Comparison of ENCODE assay signal across 16 cellular contexts in genomic region chr6:162538643-162539064, GRCh38.
DNase-seq lines count a peak whose midpoint lies in the region; ATAC-seq and TF ChIP-seq lines count a peak whose summit lies in the region.
"Had no signal": no experiment of that assay in that cellular context is flagged by ENCODE, and none has a peak within 500 bp of the region (broad histone marks: within the 10 kb centered on the region; RNA-seq: fewer than 3 reads in every experiment).

No MANE protein-coding gene starts in this region.

- H3K27me3 ChIP-seq in IMR-90 (ENCODE audit: control insufficient read depth, insufficient read depth, low read length) = no peaks in the 10 kb centered on the region
- H3K27me3 ChIP-seq: brain microvascular endothelial cell had no signal

- H4K8ac ChIP-seq in IMR-90 (ENCODE audit: low read depth in 2 of 2, low read length in 2 of 2) = no peak overlapping the region

- peaks cover 24% of the 10 kb centered on the region; the same call in 1 of the 2 replicates for H3K9me3 ChIP-seq in IMR-90 (ENCODE audit: control insufficient read depth, insufficient read depth, low read length)

- H3K18ac ChIP-seq in IMR-90 (ENCODE audit: low read depth, low read length) = no peak overlapping the region

- no peak for DNase-seq in IMR-90
- DNase-seq in NCI-H69 (lab: John Stamatoyannopoulos, UW) = peak; percentile 91
- DNase-seq in fibroblast of villous mesenchyme (ENCODE audit: low read depth) = peak; percentile 0
- peak; percentile 65 for DNase-seq in osteocyte (ENCODE audit: extremely low spot score, unreplicated experiment)
- no peak for DNase-seq in foreskin melanocyte
- DNase-seq: activated naive CD4-positive, alpha-beta T cell treated with Interleukin-2 at 50 U/mL for 16 hours; brain microvascular endothelial cell; effector CD8-positive, alpha-beta T cell; GDM1; kidney glomerular epithelial cell; naive thymus-derived CD8-positive, alpha-beta T cell; NCI-H1436 had no signal

- peak overlapping the region; percentile 67 for H3K27ac Mint-ChIP-seq in osteocyte (ENCODE audit: unreplicated experiment)
- H3K27ac Mint-ChIP-seq: naive thymus-derived CD8-positive, alpha-beta T cell had no signal

- no peaks in the 10 kb centered on the region for H3K36me3 ChIP-seq in IMR-90 (ENCODE audit: control insufficient read depth, insufficient read depth, low read length)
- H3K36me3 ChIP-seq: brain microvascular endothelial cell had no signal

- no peak overlapping the region for H2BK120ac ChIP-seq in IMR-90 (ENCODE audit: low read depth, low read length)

- no peak overlapping the region for H2AK5ac ChIP-seq in IMR-90 (ENCODE audit: low read depth, low read length)

- H3K4me2 ChIP-seq in IMR-90 (ENCODE audit: low read depth, low read length) = no peak overlapping the region

- no peak overlapping the region for H2BK15ac ChIP-seq in IMR-90 (ENCODE audit: low read depth, low read length)

- no peak overlapping the region for H3K56ac ChIP-seq in IMR-90 (ENCODE audit: extremely low read depth, insufficient read depth, low read length)

- intact Hi-C loops in IMR-90 (cut with micrococcal nuclease) = no loop called here

- H3K9me3 Mint-ChIP-seq in osteocyte (ENCODE audit: unreplicated experiment) = no peaks in the 10 kb centered on the region

- H3K4me3 Mint-ChIP-seq in osteocyte (ENCODE audit: unreplicated experiment) = no peak overlapping the region
- H3K4me3 Mint-ChIP-seq: naive thymus-derived CD8-positive, alpha-beta T cell had no signal

- H3K9me1 ChIP-seq in IMR-90 (ENCODE audit: insufficient read depth, low read length) = no peaks in the 10 kb centered on the region

- CTCF ChIA-PET in IMR-90 (lab: Yijun Ruan, JAX) = no interaction called here

- dilution Hi-C loops in IMR-90 (cut with HindIII; ENCODE audit: low sequenced_read_pairs, unreplicated experiment) = no loop called here

- H2BK20ac ChIP-seq in IMR-90 (ENCODE audit: low read depth, low read length) = no peak overlapping the region

- no peaks in the 10 kb centered on the region for H3K36me3 Mint-ChIP-seq in osteocyte (ENCODE audit: unreplicated experiment)

- H3K27me3 Mint-ChIP-seq in osteocyte (ENCODE audit: unreplicated experiment) = no peaks in the 10 kb centered on the region
- H3K27me3 Mint-ChIP-seq: naive thymus-derived CD8-positive, alpha-beta T cell had no signal

- no peak for TF ChIP-seq POLR2A in IMR-90 (IDR thresholded peaks at IDR 0.05; ENCODE audit: low read depth, low read length)

- no peak overlapping the region for H4K91ac ChIP-seq in IMR-90 (ENCODE audit: insufficient read depth, low read depth, low read length)

- H3K9ac ChIP-seq in IMR-90 (ENCODE audit: low read depth, low read length) = no peak overlapping the region

- no peak overlapping the region for H4K5ac ChIP-seq in IMR-90 (ENCODE audit: low read depth, low read length)

- no peak overlapping the region for H2AFZ ChIP-seq in IMR-90 (replicated peaks; ENCODE audit: low read length, poor library complexity)

- no peak for TF ChIP-seq RAD21 in IMR-90 (IDR thresholded peaks at IDR 0.05; ENCODE audit: low read length)

- no peak overlapping the region for H3K14ac ChIP-seq in IMR-90 (replicated peaks; ENCODE audit: low read depth, low read length)

- in situ Hi-C loops in IMR-90 (cut with MboI; ENCODE audit: low sequenced_read_pairs) = no loop called here

- H2BK5ac ChIP-seq in IMR-90 (ENCODE audit: low read depth, low read length, poor library complexity, severe bottlenecking) = no peak overlapping the region

- no peak overlapping the region for H3K4me3 ChIP-seq in IMR-90 (ENCODE audit: insufficient read depth, low read depth, low read length)
- no peak overlapping the region for H3K4me3 ChIP-seq in fibroblast of villous mesenchyme (ENCODE audit: low read depth, low read length)
- H3K4me3 ChIP-seq: skin epidermis had no signal

- H3K4me1 ChIP-seq in IMR-90 (ENCODE audit: control insufficient read depth, insufficient read depth, low read length) = no peaks in the 10 kb centered on the region

- no peak for ATAC-seq in IMR-90 (ENCODE audit: low read depth)
- ATAC-seq in HG03175 (IDR thresholded peaks at IDR 0.05; ENCODE audit: unreplicated experiment) = no peak
- no peak for ATAC-seq in GM21528 (IDR thresholded peaks at IDR 0.05; ENCODE audit: low FRiP score, unreplicated experiment)
- ATAC-seq: naive thymus-derived CD8-positive, alpha-beta T cell had no signal

- H3K23ac ChIP-seq in IMR-90 (ENCODE audit: low read depth, low read length) = no peak overlapping the region

- no peak overlapping the region for H2AK9ac ChIP-seq in IMR-90 (replicated peaks; ENCODE audit: low read depth, low read length, poor library complexity)

- peaks cover 11% of the 10 kb centered on the region for H3K4me1 Mint-ChIP-seq in osteocyte (ENCODE audit: unreplicated experiment)

- POLR2A ChIA-PET in IMR-90 (lab: Charles Lee; ENCODE audit: unreplicated experiment) = no interaction called here

- no peaks in the 10 kb centered on the region for H3K79me1 ChIP-seq in IMR-90 (ENCODE audit: low read depth in 1 of 2, low read length in 2 of 2)

- BruUV-seq in IMR-90 (replicated peaks; lab: Mats Ljungman, UMichigan) = no TSS peak

- WGBS in IMR-90 (ENCODE audit: extremely low coverage in 2 of 2, insufficient read length in 1 of 2), 2 experiments = 0% methylated on average over 1 of the region's 8 CpGs; no CpG with 5 or more reads in 1 of the 2 experiments

- TF ChIP-seq CTCF in IMR-90 (conservative IDR thresholded peaks at IDR 0.05; ENCODE audit: low read depth, low read length) = no peak
- no peak for TF ChIP-seq CTCF in fibroblast of villous mesenchyme (IDR thresholded peaks at IDR 0.05; ENCODE audit: insufficient read depth, low read depth, low read length)
- no peak for TF ChIP-seq CTCF in osteocyte (IDR thresholded peaks at IDR 0.05)

- no peak overlapping the region for H3K4ac ChIP-seq in IMR-90 (ENCODE audit: low read depth, low read length)

- H4K20me1 ChIP-seq in IMR-90 (ENCODE audit: insufficient read depth, low read length) = no peaks in the 10 kb centered on the region

- no peak overlapping the region for H3K27ac ChIP-seq in IMR-90 (ENCODE audit: insufficient read depth, low read length)
- H3K27ac ChIP-seq: brain microvascular endothelial cell, C4-2B had no signal

TF ChIP-seq in IMR-90, 13 proteins besides CTCF, POLR2A, EP300 and RAD21:
- TF ChIP-seq MAFK (IDR thresholded peaks at IDR 0.05; ENCODE audit: low read depth, low read length) (peak; percentile 41; the same call in 1 of the 2 replicates), MXI1 (IDR thresholded peaks at IDR 0.05; ENCODE audit: borderline replicate concordance, low read depth, low read length) (no peak)
TF ChIP-seq in IMR-90: peak in this region for 1.

Comparison
In these comparisons a context has a peak if more than half of its experiments do, and no peak if none do; other contexts are left out.
1. DNase-seq: peak in NCI-H69 (single experiment), fibroblast of villous mesenchyme (single experiment) and osteocyte (single experiment); none in IMR-90 (single experiment) and foreskin melanocyte (single experiment).